1 cellular context compared by ENCODE assay signal in genomic region chr7:5766321-5766761, GRCh38.
TF ChIP-seq lines count a peak whose summit lies in the region.

No MANE protein-coding gene starts in this region.

TF ChIP-seq in GM23338, 12 proteins besides CTCF, POLR2A, EP300 and RAD21 (continued from another document):
- TF ChIP-seq CREB1 (CRISPR knock-in tag; IDR thresholded peaks at IDR 0.05; ENCODE audit: low read depth) (no peak), EZH2phosphoT487 (IDR thresholded peaks at IDR 0.05; ENCODE audit: unreplicated experiment) (no peak), STAT1 (IDR thresholded peaks at IDR 0.05; ENCODE audit: unreplicated experiment) (no peak)
